12 cellular contexts compared by ENCODE assay signal in genomic region chr15:40080847-40081246, GRCh38. TPM values are rescaled to one million over a fixed set of nuclear protein-coding genes. Genes with fewer than 3 reads are reported as not detected.
DNase-seq lines count a peak whose midpoint lies in the region; ATAC-seq, FAIRE-seq and TF ChIP-seq lines count a peak whose summit lies in the region.
"Had no signal": no experiment of that assay in that cellular context is flagged by ENCODE, and none has a peak within 500 bp of the region (broad histone marks: within the 10 kb centered on the region; RNA-seq: fewer than 3 reads in every experiment).

No MANE protein-coding gene starts in this region.

- peak overlapping the region; percentile 97 for H3K4ac ChIP-seq in IMR-90 (ENCODE audit: low read depth, low read length)

- POLR2A ChIA-PET in A673 (lab: Charles Lee; ENCODE audit: low non-redundant PET) (interaction anchor here (0.6 kb wide), 1 partner anchor 1671 kb away, joined by 4 read pairs; no protein-coding TSS in a partner anchor), IMR-90 (lab: Charles Lee; ENCODE audit: unreplicated experiment) (interaction anchor here (1.8 kb wide), 1 partner anchor 19 kb away, joined by 5 read pairs; no protein-coding TSS in a partner anchor), endothelial cell of umbilical vein (lab: Charles Lee) (interaction anchor here (1.3 kb wide), 1 partner anchor 23 kb away, joined by 4 read pairs; no protein-coding TSS in a partner anchor)

- H4K5ac ChIP-seq in IMR-90 (ENCODE audit: low read depth, low read length) = peak overlapping the region; percentile 51; the same call in 1 of the 2 replicates

- H3K79me1 ChIP-seq in IMR-90 (ENCODE audit: low read depth in 1 of 2, low read length in 2 of 2) = peaks cover 0 to 12% of the 10 kb centered on the region in 2 experiments; a peak in 2 of 4 replicates

- H4K8ac ChIP-seq in IMR-90 (ENCODE audit: low read depth in 2 of 2, low read length in 2 of 2) = peak overlapping the region; percentile 32 to 64; a peak in 3 of 4 replicates

- dilution Hi-C loops in IMR-90 (cut with HindIII; ENCODE audit: low sequenced_read_pairs, unreplicated experiment) = no loop called here
- dilution Hi-C loops in endothelial cell of umbilical vein (cut with MboI; ENCODE audit: extremely low pct_ligation_motif_present, low sequenced_read_pairs) = no loop called here

- no peak for ATAC-seq in IMR-90 (ENCODE audit: low read depth)

- BruUV-seq in A673 (replicated peaks; lab: Mats Ljungman, UMichigan) (no TSS peak), IMR-90 (replicated peaks; lab: Mats Ljungman, UMichigan) (no TSS peak), endothelial cell of umbilical vein (replicated peaks; lab: Mats Ljungman, UMichigan) (no TSS peak)

- H3K9me1 ChIP-seq in IMR-90 (ENCODE audit: insufficient read depth, low read length) = peaks cover 32% of the 10 kb centered on the region
- no peaks in the 10 kb centered on the region for H3K9me1 ChIP-seq in endothelial cell of umbilical vein (replicated peaks; ENCODE audit: control insufficient read depth, extremely low read depth, insufficient read depth, low read length)

- TF ChIP-seq POLR2A in IMR-90 (IDR thresholded peaks at IDR 0.05; ENCODE audit: low read depth, low read length) (no peak), endothelial cell of umbilical vein (IDR thresholded peaks at IDR 0.05; ENCODE audit: low read depth, low read length) (no peak), ovary (IDR thresholded peaks at IDR 0.05) (no peak)

- H2BK5ac ChIP-seq in IMR-90 (ENCODE audit: low read depth, low read length, poor library complexity, severe bottlenecking) = no peak overlapping the region

- H3K9me3 ChIP-seq in A673 (ENCODE audit: low read depth, low read length, poor library complexity, severe bottlenecking) (no peaks in the 10 kb centered on the region), IMR-90 (ENCODE audit: control insufficient read depth, insufficient read depth, low read length) (no peaks in the 10 kb centered on the region), endothelial cell of umbilical vein (replicated peaks; ENCODE audit: control insufficient read depth, insufficient read depth, low read length) (no peaks in the 10 kb centered on the region), ovary (no peaks in the 10 kb centered on the region), BE2C (no peaks in the 10 kb centered on the region)
- H3K9me3 ChIP-seq: prostate gland had no signal

- peak; percentile 67 for FAIRE-seq in endothelial cell of umbilical vein (lab: Jason Lieb, UNC)
- FAIRE-seq in GM19239 (lab: Jason Lieb, UNC) = no peak

- H4K20me1 ChIP-seq in IMR-90 (ENCODE audit: insufficient read depth, low read length) (no peaks in the 10 kb centered on the region), endothelial cell of umbilical vein (replicated peaks; ENCODE audit: control insufficient read depth, extremely low read depth, insufficient read depth, low read length) (no peaks in the 10 kb centered on the region)

- H3K14ac ChIP-seq in IMR-90 (replicated peaks; ENCODE audit: low read depth, low read length) = peak overlapping the region; percentile 96

- intact Hi-C loops in A673 (cut with micrococcal nuclease; ENCODE audit: unreplicated experiment) = no loop called here
- intact Hi-C loops in IMR-90 (cut with micrococcal nuclease) = no loop called here
- intact Hi-C loops in endothelial cell of umbilical vein (cut with micrococcal nuclease) = loop anchor here (1.0 kb wide), 2 partner anchors 17 to 34 kb away; no protein-coding TSS in a partner anchor
- intact Hi-C loops in ovary (cut with DNase I) = no loop called here

- 68% methylated on average over 3 of the region's 5 CpGs; no CpG with 5 or more reads in 1 of the 2 experiments for WGBS in IMR-90 (ENCODE audit: extremely low coverage in 2 of 2, insufficient read length in 1 of 2), 2 experiments
- 45 to 59% (median 56%) methylated on average over 5 of the region's 5 CpGs for WGBS in ovary, 3 donors

- TF ChIP-seq RAD21 in IMR-90 (IDR thresholded peaks at IDR 0.05; ENCODE audit: low read length) = no peak

- H3K27ac ChIP-seq in A673 (ENCODE audit: low read depth, low read length, poor library complexity, severe bottlenecking) (peak overlapping the region; percentile 75), IMR-90 (ENCODE audit: insufficient read depth, low read length) (no peak overlapping the region; the same call in 1 of the 2 replicates), endothelial cell of umbilical vein (ENCODE audit: insufficient read depth, low read depth, low read length) (peak overlapping the region; percentile 81), ovary (peak overlapping the region; percentile 23 to 84)

- peak overlapping the region; percentile 68; the same call in 1 of the 2 replicates for H4K91ac ChIP-seq in IMR-90 (ENCODE audit: insufficient read depth, low read depth, low read length)

- H2AFZ ChIP-seq in IMR-90 (replicated peaks; ENCODE audit: low read length, poor library complexity) (no peak overlapping the region), endothelial cell of umbilical vein (ENCODE audit: low read depth, low read length) (peak overlapping the region; percentile 80)

- CTCF ChIA-PET in A673 (lab: Charles Lee) = no interaction called here
- CTCF ChIA-PET in IMR-90 (lab: Yijun Ruan, JAX) = no interaction called here
- CTCF ChIA-PET in endothelial cell of umbilical vein (lab: Charles Lee) = interaction anchor here (1.8 to 2.2 kb wide), 3 partner anchors 23 to 34 kb away, joined by 6 to 12 read pairs (median 8); partner anchors contain the start of gene BMF

- H2BK15ac ChIP-seq in IMR-90 (ENCODE audit: low read depth, low read length) = peak overlapping the region; percentile 90; the same call in 1 of the 3 replicates

- peak overlapping the region; percentile 12 for H2AK9ac ChIP-seq in IMR-90 (replicated peaks; ENCODE audit: low read depth, low read length, poor library complexity)

- no peak for DNase-seq in A673 (ENCODE audit: low spot score)
- DNase-seq in IMR-90 = no peak
- DNase-seq in endothelial cell of umbilical vein (ENCODE audit: low read depth, low spot score) = peak; percentile 85
- peak in 1 of 5 donors; percentile 14 for DNase-seq in ovary
- DNase-seq in BE2C = no peak
- no peak for DNase-seq in GM19239 (ENCODE audit: insufficient read length, low spot score)
- DNase-seq in superior temporal gyrus (ENCODE audit: extremely low spot score) = no peak
- no peak for DNase-seq in NCI-H146 treated with DMSO at 0.1 percent for 48 hours (lab: John Stamatoyannopoulos, UW; ENCODE audit: unreplicated experiment)
- DNase-seq: activated CD4-positive, alpha-beta T cell treated with anti-CD3 and anti-CD28 coated beads for 4 hours; activated naive CD4-positive, alpha-beta T cell treated with anti-CD3 and anti-CD28 coated beads, Interleukin-2, amount 10 ng/mL, durations not matched to agents 7 days and 5 days; effector CD4-positive, alpha-beta T cell had no signal

- peak overlapping the region; percentile 93 for H2BK20ac ChIP-seq in IMR-90 (ENCODE audit: low read depth, low read length)

- in situ Hi-C loops in IMR-90 (cut with MboI; ENCODE audit: low sequenced_read_pairs) = no loop called here

- TF ChIP-seq EP300 in ovary (IDR thresholded peaks at IDR 0.05) = no peak

- H3K27me3 ChIP-seq in A673 (replicated peaks; ENCODE audit: insufficient read depth, low read depth, low read length, poor library complexity) (no peaks in the 10 kb centered on the region), IMR-90 (ENCODE audit: control insufficient read depth, insufficient read depth, low read length) (no peaks in the 10 kb centered on the region), endothelial cell of umbilical vein (ENCODE audit: control insufficient read depth in 2 of 2, insufficient read depth in 2 of 2, low read length in 2 of 2) (no peaks in the 10 kb centered on the region), ovary (no peaks in the 10 kb centered on the region), BE2C (no peaks in the 10 kb centered on the region)

- peak overlapping the region; percentile 35; the same call in 1 of the 2 replicates for H3K56ac ChIP-seq in IMR-90 (ENCODE audit: extremely low read depth, insufficient read depth, low read length)

- H3K9ac ChIP-seq in IMR-90 (ENCODE audit: low read depth, low read length) = no peak overlapping the region
- peak overlapping the region; percentile 67 for H3K9ac ChIP-seq in endothelial cell of umbilical vein (replicated peaks; ENCODE audit: extremely low read depth, insufficient read depth, low read length)

- no peak overlapping the region for H3K4me3 ChIP-seq in A673 (ENCODE audit: low read depth, low read length, poor library complexity, severe bottlenecking)
- H3K4me3 ChIP-seq in IMR-90 (ENCODE audit: insufficient read depth, low read depth, low read length) = no peak overlapping the region
- peak overlapping the region in 1 of 3 experiments; percentile 47 for H3K4me3 ChIP-seq in endothelial cell of umbilical vein (replicated peaks in 1 of 3; ENCODE audit: insufficient read depth in 1 of 3, low read depth in 1 of 3, low read length in 3 of 3)
- no peak overlapping the region for H3K4me3 ChIP-seq in ovary
- no peak overlapping the region for H3K4me3 ChIP-seq in BE2C (ENCODE audit: low read depth, low read length)

- TF ChIP-seq CTCF in A673 (conservative IDR thresholded peaks at IDR 0.05; ENCODE audit: low read depth, low read length) = no peak
- no peak for TF ChIP-seq CTCF in IMR-90 (conservative IDR thresholded peaks at IDR 0.05; ENCODE audit: low read depth, low read length)
- no peak for TF ChIP-seq CTCF in endothelial cell of umbilical vein (IDR thresholded peaks at IDR 0.05; ENCODE audit: extremely low read depth in 1 of 2, insufficient read depth in 1 of 2, low read depth in 1 of 2, low read length in 2 of 2)
- TF ChIP-seq CTCF in ovary (IDR thresholded peaks at IDR 0.05) = no peak
- no peak for TF ChIP-seq CTCF in BE2C (IDR thresholded peaks at IDR 0.05; ENCODE audit: low read depth, low read length)

- H3K4me1 ChIP-seq in A673 (ENCODE audit: insufficient read depth, low read length, poor library complexity, severe bottlenecking) (peaks cover 71% of the 10 kb centered on the region), IMR-90 (ENCODE audit: control insufficient read depth, insufficient read depth, low read length) (peaks cover 27% of the 10 kb centered on the region), endothelial cell of umbilical vein (ENCODE audit: control insufficient read depth, extremely low read depth, insufficient read depth, low read length) (peaks cover 28% of the 10 kb centered on the region), ovary (ENCODE audit: insufficient read depth) (peaks cover 9% of the 10 kb centered on the region), BE2C (peaks cover 12% of the 10 kb centered on the region)
- H3K4me1 ChIP-seq: prostate gland had no signal

- H2BK120ac ChIP-seq in IMR-90 (ENCODE audit: low read depth, low read length) = peak overlapping the region; percentile 99

- H3K79me2 ChIP-seq in endothelial cell of umbilical vein (ENCODE audit: control insufficient read depth, insufficient read depth, low read length) = no peaks in the 10 kb centered on the region

- no peak overlapping the region; the same call in 1 of the 2 replicates for H3K4me2 ChIP-seq in IMR-90 (ENCODE audit: low read depth, low read length)
- H3K4me2 ChIP-seq in endothelial cell of umbilical vein (ENCODE audit: insufficient read depth, low read length) = peak overlapping the region; percentile 64

- H2AK5ac ChIP-seq in IMR-90 (ENCODE audit: low read depth, low read length) = peak overlapping the region; percentile 84

- H3K18ac ChIP-seq in IMR-90 (ENCODE audit: low read depth, low read length) = peak overlapping the region; percentile 63

- peak overlapping the region; percentile 76; the same call in 1 of the 2 replicates for H3K23ac ChIP-seq in IMR-90 (ENCODE audit: low read depth, low read length)

- no peaks in the 10 kb centered on the region for H3K36me3 ChIP-seq in A673 (ENCODE audit: insufficient read depth, low read length, poor library complexity, severe bottlenecking)
- H3K36me3 ChIP-seq in IMR-90 (ENCODE audit: control insufficient read depth, insufficient read depth, low read length) = no peaks in the 10 kb centered on the region
- no peaks in the 10 kb centered on the region for H3K36me3 ChIP-seq in endothelial cell of umbilical vein (ENCODE audit: control insufficient read depth in 2 of 2, extremely low read depth in 1 of 2, insufficient read depth in 2 of 2, low read length in 2 of 2)
- H3K36me3 ChIP-seq in ovary = no peaks in the 10 kb centered on the region
- no peaks in the 10 kb centered on the region for H3K36me3 ChIP-seq in BE2C
- H3K36me3 ChIP-seq: prostate gland had no signal

RNA-seq across cellular contexts. Expression of gene BMF, which starts 27.8 kb away (rescaled TPM):
- total RNA-seq in A673 (2021) (18.5 and 29.9 TPM in 2 replicates), IMR-90 (2012; rRNA removed) (1.7 and 2.9 TPM in 2 replicates), endothelial cell of umbilical vein (9.8 and 13.9 TPM in 2 replicates), ovary (10 to 100 TPM in 6 of 7 donors, 1 to 10 TPM in 1; 5.7 to 26.5 (median 20.3) TPM)
- polyA plus RNA-seq in IMR-90 (2012; rRNA removed) (2.4 and 2.8 TPM in 2 replicates), endothelial cell of umbilical vein (7.4 and 8.6 TPM in 2 replicates), ovary (10 to 100 TPM; 12.7 to 14.3 TPM)
- 0.80 and 1.8 TPM in 2 replicates for polyA plus RNA-seq in IMR-90 (2012; cell fraction: cytosol; rRNA removed)
- 6.6 and 11.7 TPM in 2 replicates for polyA plus RNA-seq in IMR-90 (2012; cell fraction: nucleus; rRNA removed; ENCODE audit: low replicate concordance)
- polyA plus RNA-seq in endothelial cell of umbilical vein (2011; cell fraction: cytosol; rRNA removed) = 4.6 and 5.9 TPM in 2 replicates
- 18.9 and 19.7 TPM in 2 replicates for polyA plus RNA-seq in endothelial cell of umbilical vein (2011; cell fraction: nucleus; rRNA removed)
- polyA plus RNA-seq in endothelial cell of umbilical vein (2012) = 3.7 TPM in 2 replicates
- polyA minus RNA-seq in endothelial cell of umbilical vein = 18.1 and 19.5 TPM in 2 replicates
- polyA minus RNA-seq in endothelial cell of umbilical vein (2011; cell fraction: cytosol; rRNA and poly(A)+ RNA removed) = 1.2 TPM
- polyA minus RNA-seq in endothelial cell of umbilical vein (2011; cell fraction: nucleus; rRNA and poly(A)+ RNA removed) = 12.7 and 16.3 TPM in 2 replicates
- polyA plus RNA-seq in BE2C (2012; ENCODE audit: insufficient read depth, insufficient read length, low read depth) = 17.1 TPM

RNA-seq across cellular contexts. Expression of gene SRP14, which starts 41.9 kb away (rescaled TPM):
- total RNA-seq in A673 (2021) = 272 and 274 TPM in 2 replicates
- total RNA-seq in IMR-90 (2012; rRNA removed) = 106 and 205 TPM in 2 replicates
- 295 and 296 TPM in 2 replicates for polyA plus RNA-seq in IMR-90 (2012; rRNA removed)
- polyA plus RNA-seq in IMR-90 (2012; cell fraction: cytosol; rRNA removed) = 198 and 487 TPM in 2 replicates
- polyA plus RNA-seq in IMR-90 (2012; cell fraction: nucleus; rRNA removed; ENCODE audit: low replicate concordance) = 41.4 and 203 TPM in 2 replicates
- total RNA-seq in endothelial cell of umbilical vein = 220 and 260 TPM in 2 replicates
- polyA plus RNA-seq in endothelial cell of umbilical vein = 304 and 330 TPM in 2 replicates
- polyA plus RNA-seq in endothelial cell of umbilical vein (2011; cell fraction: cytosol; rRNA removed) = 356 and 439 TPM in 2 replicates
- polyA plus RNA-seq in endothelial cell of umbilical vein (2011; cell fraction: nucleus; rRNA removed) = 128 and 211 TPM in 2 replicates
- polyA plus RNA-seq in endothelial cell of umbilical vein (2012) = 324 and 416 TPM in 2 replicates
- polyA minus RNA-seq in endothelial cell of umbilical vein = 113 and 123 TPM in 2 replicates
- polyA minus RNA-seq in endothelial cell of umbilical vein (2011; cell fraction: cytosol; rRNA and poly(A)+ RNA removed) = 72.4 TPM
- 57.2 and 58.1 TPM in 2 replicates for polyA minus RNA-seq in endothelial cell of umbilical vein (2011; cell fraction: nucleus; rRNA and poly(A)+ RNA removed)
- 100 to 1,000 TPM; 155 to 226 (median 205) TPM for total RNA-seq in ovary
- 100 to 1,000 TPM; 444 to 451 TPM for polyA plus RNA-seq in ovary
- 615 TPM for polyA plus RNA-seq in BE2C (2012; ENCODE audit: insufficient read depth, insufficient read length, low read depth)
